Comparison of ENCODE assay signal across 8 cellular contexts in genomic region chr4:1081689-1082040, GRCh38.
DNase-seq lines count a peak whose midpoint lies in the region; ATAC-seq and TF ChIP-seq lines count a peak whose summit lies in the region.

No MANE protein-coding gene starts in this region.

- CTCF ChIA-PET in RWPE1 (lab: Yijun Ruan, JAX), result no interaction called here

- DNase-seq in AG08395 (ENCODE audit: low spot score), result peak; percentile 24
- DNase-seq in EH (ENCODE audit: low read depth), result peak; percentile 7
- peak; percentile 5 for DNase-seq in RWPE1 (ENCODE audit: low spot score)
- peak; percentile 20 for DNase-seq in fibroblast of the conjunctiva (ENCODE audit: low read depth)
- no peak for DNase-seq in NCI-H1694 (lab: John Stamatoyannopoulos, UW)
- no peak for DNase-seq in iPS-NIHi7 (ENCODE audit: extremely low spot score)
- no peak for DNase-seq in COLO829 (ENCODE audit: low spot score)

- TF ChIP-seq CTCF in RWPE1 (conservative IDR thresholded peaks at IDR 0.05; ENCODE audit: low read depth), result no peak

- H3K27ac ChIP-seq in RWPE1, result peak overlapping the region; percentile 93

- no peak for ATAC-seq in GM21515 (IDR thresholded peaks at IDR 0.05; ENCODE audit: unreplicated experiment)

- POLR2A ChIA-PET in RWPE1 (lab: Yijun Ruan, JAX; ENCODE audit: low non-redundant PET), result no interaction called here

Comparison
In these comparisons a context has a peak if more than half of its experiments do, and no peak if none do; other contexts are left out.
1. DNase-seq: peak in AG08395 (single experiment), EH (single experiment), RWPE1 (single experiment) and fibroblast of the conjunctiva (single experiment); none in NCI-H1694 (single experiment), iPS-NIHi7 (single experiment) and COLO829 (single experiment).